Comparison of ENCODE assay signal across 24 cellular contexts in the genomic region with DNA sequence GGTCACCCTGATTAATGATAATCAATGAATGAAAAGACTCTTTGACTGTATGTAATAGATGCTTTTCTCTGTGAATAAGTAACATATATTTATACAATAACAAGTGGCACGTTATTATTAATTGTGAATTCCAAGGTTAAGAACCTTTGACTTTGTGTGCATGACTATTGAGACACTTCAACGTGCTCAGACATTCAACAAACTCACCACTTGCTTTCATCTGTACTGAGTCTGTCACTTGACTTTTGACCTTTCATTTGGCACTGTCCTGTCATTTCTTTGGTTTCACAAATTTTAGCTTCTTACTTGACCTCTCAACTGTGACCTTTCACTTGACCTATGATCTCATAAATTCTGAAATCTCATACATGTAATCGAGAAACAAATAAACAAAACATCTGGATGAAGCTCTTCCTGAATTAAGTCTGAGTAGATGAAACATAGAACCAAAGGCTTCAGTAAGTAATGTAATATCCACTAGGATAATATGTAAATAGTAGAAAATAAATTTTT.
"Had no signal": no experiment of that assay in that cellular context is flagged by ENCODE, and none has a peak within 500 bp of the region (broad histone marks: within the 10 kb centered on the region; RNA-seq: fewer than 3 reads in every experiment).

No MANE protein-coding gene starts in this region.

- DNase-seq: activated CD4-positive, alpha-beta memory T cell treated with anti-CD3 and anti-CD28 coated beads, Interleukin-2, amount 10 ng/mL, durations not matched to agents 7 days and 5 days; activated CD4-positive, alpha-beta T cell treated with anti-CD3 and anti-CD28 coated beads for 36 hours; activated CD4-positive, alpha-beta T cell treated with anti-CD3 and anti-CD28 coated beads, Interleukin-2, amount 50 U/mL, for 1 hour; activated gamma-delta T cell; activated naive CD4-positive, alpha-beta T cell treated with anti-CD3 and anti-CD28 coated beads for 36 hours; activated T-cell treated with anti-CD3 and anti-CD28 coated beads for 4 hours; activated T-cell treated with anti-CD3 and anti-CD28 coated beads, Interleukin-2, amount 50 U/mL, for 48 hours; amygdala; cerebellar nuclear complex; Kasumi-1; NCI-H1105 treated with DMSO at 0.1 percent for 48 hours; NCI-H1436 treated with DMSO at 0.1 percent for 48 hours; NCI-H187; NCI-H2081; NCI-H2227 treated with DMSO at 0.1 percent for 48 hours; NCI-H446 treated with DMSO at 0.1 percent for 48 hours; NCI-H526; NCI-H82; SIG-M5; T-helper 17 cell; T-helper 9 cell had no signal

- ATAC-seq: activated CD4-positive, alpha-beta T cell treated with anti-CD3 and anti-CD28 coated beads for 36 hours; activated T-helper 17 cell treated with anti-CD3 and anti-CD28 coated beads, Interleukin-2, amount 50 U/mL, for 72 hours; T-helper 17 cell had no signal

- H3K27ac ChIP-seq: VCaP had no signal

- FAIRE-seq: TTC549 had no signal
